Comparison of ENCODE assay signal across 1 cellular context in genomic region chr9:127700594-127701255, GRCh38.
TF ChIP-seq lines count a peak whose summit lies in the region.

No MANE protein-coding gene starts in this region.

TF ChIP-seq in K562, 482 proteins besides CTCF, POLR2A, EP300 and RAD21 (continued from another document):
- TF ChIP-seq, protein P1, sequence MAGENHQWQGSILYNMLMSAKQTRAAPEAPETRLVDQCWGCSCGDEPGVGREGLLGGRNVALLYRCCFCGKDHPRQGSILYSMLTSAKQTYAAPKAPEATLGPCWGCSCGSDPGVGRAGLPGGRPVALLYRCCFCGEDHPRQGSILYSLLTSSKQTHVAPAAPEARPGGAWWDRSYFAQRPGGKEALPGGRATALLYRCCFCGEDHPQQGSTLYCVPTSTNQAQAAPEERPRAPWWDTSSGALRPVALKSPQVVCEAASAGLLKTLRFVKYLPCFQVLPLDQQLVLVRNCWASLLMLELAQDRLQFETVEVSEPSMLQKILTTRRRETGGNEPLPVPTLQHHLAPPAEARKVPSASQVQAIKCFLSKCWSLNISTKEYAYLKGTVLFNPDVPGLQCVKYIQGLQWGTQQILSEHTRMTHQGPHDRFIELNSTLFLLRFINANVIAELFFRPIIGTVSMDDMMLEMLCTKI (IDR thresholded peaks at IDR 0.05; ENCODE audit: partially characterized antibody) = no peak
- TF ChIP-seq MEIS2 (IDR thresholded peaks at IDR 0.05; ENCODE audit: partially characterized antibody) = no peak
- no peak for TF ChIP-seq PCBP2 (IDR thresholded peaks at IDR 0.05; ENCODE audit: low read depth, low read length, poor library complexity, severe bottlenecking)
- no peak for TF ChIP-seq BRF2 (IDR thresholded peaks at IDR 0.05; ENCODE audit: borderline replicate concordance, insufficient read depth, insufficient read length)
TF ChIP-seq in K562: peak in this region for 8.
